ENCODE assay signal across 25 cellular contexts in genomic region chr17:50033316-50033715, GRCh38. TPM values are rescaled to one million over a fixed set of nuclear protein-coding genes. Genes with fewer than 3 reads are reported as not detected.
A peak's percentile ranks its signal among the peaks of the same experiment; 100 is the strongest.
DNase-seq lines count a peak whose midpoint lies in the region; ATAC-seq and TF ChIP-seq lines count a peak whose summit lies in the region.
"Had no signal": no experiment of that assay in that cellular context is flagged by ENCODE, and none has a peak within 500 bp of the region (broad histone marks: within the 10 kb centered on the region; RNA-seq: fewer than 3 reads in every experiment).

No MANE protein-coding gene starts in this region.

- no peaks in the 10 kb centered on the region for H4K20me1 ChIP-seq in hepatocyte (ENCODE audit: insufficient read depth, poor library complexity, severe bottlenecking)

- no peaks in the 10 kb centered on the region for H3K9me3 ChIP-seq in hepatocyte (ENCODE audit: low read depth)
- no peaks in the 10 kb centered on the region for H3K9me3 ChIP-seq in stomach
- H3K9me3 ChIP-seq: uterus had no signal

- WGBS in hepatocyte (ENCODE audit: low lambda C conversion rate, missing lambda C conversion rate) = 68% methylated on average over 6 of the region's 6 CpGs
- WGBS in stomach, 5 donors = 61 to 76% (median 72%) methylated on average over 6 of the region's 6 CpGs

- no peak for TF ChIP-seq CTCF in GM20000 (IDR thresholded peaks at IDR 0.05; ENCODE audit: extremely low read depth, missing control alignments)
- TF ChIP-seq CTCF in hepatocyte (IDR thresholded peaks at IDR 0.05; ENCODE audit: poor library complexity) = no peak
- no peak for TF ChIP-seq CTCF in stomach (IDR thresholded peaks at IDR 0.05)

- no peaks in the 10 kb centered on the region for H3K9me2 ChIP-seq in hepatocyte (replicated peaks; ENCODE audit: insufficient read depth)

- DNase-seq in GM20000 (ENCODE audit: low spot score) (peak; percentile 1), astrocyte of the hippocampus (ENCODE audit: low read depth, low spot score) (peak; percentile 61), hepatocyte (ENCODE audit: low spot score) (no peak), stomach (peak; percentile 8), iPS-NIHi11 (ENCODE audit: low spot score) (no peak)
- DNase-seq in activated effector memory CD4-positive, alpha-beta T cell treated with Interleukin-2 at 50 U/mL for 16 hours = no peak
- DNase-seq: activated B cell treated with CpG ODN at 0.5 μM for 24 hours; activated T-cell treated with anti-CD3 and anti-CD28 coated beads, Interleukin-2, amount 50 U/mL, for 72 hours; COR-L47; effector CD4-positive, alpha-beta T cell; EL; hippocampal formation; kidney; midbrain; NCI-H1436; NCI-H748 treated with DMSO at 0.1 percent for 48 hours; right cardiac atrium; SHP77; stimulated activated naive CD4-positive, alpha-beta T cell treated with Interleukin-2 at 50 U/mL for 16 hours; uterus had no signal

- H2AFZ ChIP-seq in hepatocyte = no peak overlapping the region

- H3K36me3 ChIP-seq in hepatocyte (replicated peaks; ENCODE audit: insufficient read depth, low read depth) (no peaks in the 10 kb centered on the region), stomach (no peaks in the 10 kb centered on the region)
- H3K36me3 ChIP-seq: uterus had no signal

- intact Hi-C loops in stomach (cut with DNase I; ENCODE audit: low total_unique reads) = no loop called here

- H3K4me3 ChIP-seq in hepatocyte (no peak overlapping the region), stomach (no peak overlapping the region)
- H3K4me3 ChIP-seq: uterus had no signal

- TF ChIP-seq EP300 in stomach (IDR thresholded peaks at IDR 0.05) = no peak

- no peaks in the 10 kb centered on the region for H3K79me2 ChIP-seq in hepatocyte

- H3K27me3 ChIP-seq in hepatocyte = no peaks in the 10 kb centered on the region
- H3K27me3 ChIP-seq in stomach = peaks cover 0 to 11% (median 0%) of the 10 kb centered on the region in 3 donors
- H3K27me3 ChIP-seq: uterus had no signal

- no peak for TF ChIP-seq POLR2A in stomach (IDR thresholded peaks at IDR 0.05)

- ATAC-seq in HG02970 (IDR thresholded peaks at IDR 0.05; ENCODE audit: low FRiP score, unreplicated experiment) (no peak), HG03025 (IDR thresholded peaks at IDR 0.05; ENCODE audit: low FRiP score, unreplicated experiment) (no peak)
- ATAC-seq: activated T-cell treated with anti-CD3 and anti-CD28 coated beads, Interleukin-2, amount 50 U/mL, for 72 hours had no signal

- H3K4me1 ChIP-seq in hepatocyte (ENCODE audit: insufficient read depth) (peaks cover 36% of the 10 kb centered on the region), stomach (peaks cover 36 to 66% (median 48%) of the 10 kb centered on the region in 4 donors)

- H3K4me2 ChIP-seq in hepatocyte = peak overlapping the region; percentile 24

- H3K27ac ChIP-seq in hepatocyte (no peak overlapping the region), stomach (peak overlapping the region in 3 of 5 donors; percentile 8 to 75 (median 59))
- H3K27ac ChIP-seq: uterus had no signal

RNA-seq across cellular contexts. Expression of gene ITGA3, which starts 22.6 kb away (rescaled TPM):
- total RNA-seq in hepatocyte (26.3 and 28.5 TPM in 2 replicates), stomach (100 to 1,000 TPM in 4 of 5 donors, 10 to 100 TPM in 1; 33.6 to 698 (median 193) TPM)
- polyA plus RNA-seq in hepatocyte (32.8 and 43.4 TPM in 2 replicates), stomach (10 to 100 TPM in 2 of 3 donors, 1 to 10 TPM in 1; 6.9 to 37.5 (median 29.5) TPM)

RNA-seq across cellular contexts. Expression of gene DLX3, which starts 38.3 kb away (rescaled TPM):
- total RNA-seq in hepatocyte (0.37 and 0.88 TPM in 2 replicates), stomach (not detected)
- polyA plus RNA-seq in hepatocyte (0.55 and 1.1 TPM in 2 replicates), stomach (under 1 TPM in 1 of 3 donors, not detected in 2; 0.68 TPM)
- total RNA-seq: activated B cell treated with CpG ODN at 0.5 μM for 24 hours; cardiac septum; OCI-LY7; T-helper 2 cell treated with Interferon-gamma antibody and Interleukin-4, amounts not matched to agents 100 ng/mL and 5 ng/mL, for 36 hours had no signal

Comparison
In these comparisons a context has a peak if more than half of its experiments do, and no peak if none do; other contexts are left out.
1. DNase-seq: peak in GM20000 (single experiment), astrocyte of the hippocampus (single experiment) and stomach (single experiment); none in hepatocyte (single experiment), activated effector memory CD4-positive, alpha-beta T cell treated with Interleukin-2 at 50 U/mL for 16 hours (single experiment) and iPS-NIHi11 (single experiment).